Comparison of ENCODE assay signal across 23 cellular contexts in genomic region chr20:37234254-37234581, GRCh38. TPM values are rescaled to one million over a fixed set of nuclear protein-coding genes. Genes with fewer than 3 reads are reported as not detected.
"Had no signal": no experiment of that assay in that cellular context is flagged by ENCODE, and none has a peak within 500 bp of the region (broad histone marks: within the 10 kb centered on the region; RNA-seq: fewer than 3 reads in every experiment).

No MANE protein-coding gene starts in this region.

- H3K4me3 Mint-ChIP-seq: activated naive CD4-positive, alpha-beta T cell treated with anti-CD3 and anti-CD28 coated beads for 36 hours; activated naive CD8-positive, alpha-beta T cell treated with anti-CD3 and anti-CD28 coated beads, Interleukin-2, amount 10 ng/mL, durations not matched to agents 7 days and 5 days; activated T-cell treated with anti-CD3 and anti-CD28 coated beads, Interleukin-2, amount 50 U/mL, for 24 hours; type B pancreatic cell; WTC11 had no signal

- H3K4me1 ChIP-seq: left lung, spleen had no signal

- H3K27ac ChIP-seq: coronary artery, epithelial cell of prostate, left lung, spleen, thoracic aorta, vagina had no signal

- H3K27me3 Mint-ChIP-seq: activated naive CD8-positive, alpha-beta T cell treated with anti-CD3 and anti-CD28 coated beads, Interleukin-2, amount 10 ng/mL, durations not matched to agents 7 days and 5 days; activated T-cell treated with anti-CD3 and anti-CD28 coated beads, Interleukin-2, amount 50 U/mL, for 24 hours; naive B cell; type B pancreatic cell had no signal

- H3K4me1 Mint-ChIP-seq: activated naive CD8-positive, alpha-beta T cell treated with anti-CD3 and anti-CD28 coated beads, Interleukin-2, amount 10 ng/mL, durations not matched to agents 7 days and 5 days; naive B cell had no signal

- FAIRE-seq: keratinocyte had no signal

- H3K27me3 ChIP-seq: left lung, spleen, vagina had no signal

- H3K9me3 Mint-ChIP-seq: activated naive CD4-positive, alpha-beta T cell treated with anti-CD3 and anti-CD28 coated beads for 36 hours; activated naive CD8-positive, alpha-beta T cell treated with anti-CD3 and anti-CD28 coated beads, Interleukin-2, amount 10 ng/mL, durations not matched to agents 7 days and 5 days; activated T-cell treated with anti-CD3 and anti-CD28 coated beads, Interleukin-2, amount 50 U/mL, for 24 hours; activated T-helper 2 cell treated with anti-CD3 and anti-CD28 coated beads, Interferon-gamma antibody, Interleukin-2, Interleukin-4, amounts not matched to agents 10 μg/mL and 5 μg/mL and 100 μg/mL, durations not matched to agents 14 hours and 24 hours and 36 hours; naive B cell; type B pancreatic cell; WTC11 had no signal

- H3K27ac Mint-ChIP-seq: activated naive CD4-positive, alpha-beta T cell treated with anti-CD3 and anti-CD28 coated beads for 36 hours; activated naive CD8-positive, alpha-beta T cell treated with anti-CD3 and anti-CD28 coated beads, Interleukin-2, amount 10 ng/mL, durations not matched to agents 7 days and 5 days; activated T-cell treated with anti-CD3 and anti-CD28 coated beads, Interleukin-2, amount 50 U/mL, for 24 hours; activated T-helper 2 cell treated with anti-CD3 and anti-CD28 coated beads, Interferon-gamma antibody, Interleukin-2, Interleukin-4, amounts not matched to agents 10 μg/mL and 5 μg/mL and 100 μg/mL, durations not matched to agents 14 hours and 24 hours and 36 hours; type B pancreatic cell; WTC11 had no signal

- H3K9me3 ChIP-seq: left lung, spleen, thoracic aorta, vagina had no signal

- H3K4me3 ChIP-seq: coronary artery, left lung, lung, spleen, thoracic aorta, vagina had no signal

- DNase-seq: activated CD4-positive, alpha-beta T cell treated with anti-CD3 and anti-CD28 coated beads, Interleukin-2, amount 50 U/mL, for 4 hours; activated CD8-positive, alpha-beta memory T cell treated with anti-CD3 and anti-CD28 coated beads for 24 hours; activated CD8-positive, alpha-beta memory T cell treated with anti-CD3 and anti-CD28 coated beads, Interleukin-2, amount 50 U/mL, for 4 hours; activated naive CD4-positive, alpha-beta T cell treated with anti-CD3 and anti-CD28 coated beads for 36 hours; activated naive CD8-positive, alpha-beta T cell treated with anti-CD3 and anti-CD28 coated beads, Interleukin-2, amount 10 ng/mL, durations not matched to agents 7 days and 5 days; activated T-cell treated with anti-CD3 and anti-CD28 coated beads, Interleukin-2, amount 50 U/mL, for 24 hours; amygdala; cerebellar nuclear complex; left lung; naive B cell; spleen; stimulated activated CD4-positive, alpha-beta T cell treated with anti-CD3 and anti-CD28 coated beads, Interleukin-4, amount 100 ng/mL, for 24 hours; stimulated activated naive CD4-positive, alpha-beta T cell treated with Interleukin-2 at 50 U/mL for 16 hours; T-helper 9 cell had no signal

RNA-seq across cellular contexts. Expression of gene GHRH, which starts 27.4 kb away (rescaled TPM):
- polyA plus RNA-seq: keratinocyte, lung, spleen had no signal
